In the genomic region with DNA sequence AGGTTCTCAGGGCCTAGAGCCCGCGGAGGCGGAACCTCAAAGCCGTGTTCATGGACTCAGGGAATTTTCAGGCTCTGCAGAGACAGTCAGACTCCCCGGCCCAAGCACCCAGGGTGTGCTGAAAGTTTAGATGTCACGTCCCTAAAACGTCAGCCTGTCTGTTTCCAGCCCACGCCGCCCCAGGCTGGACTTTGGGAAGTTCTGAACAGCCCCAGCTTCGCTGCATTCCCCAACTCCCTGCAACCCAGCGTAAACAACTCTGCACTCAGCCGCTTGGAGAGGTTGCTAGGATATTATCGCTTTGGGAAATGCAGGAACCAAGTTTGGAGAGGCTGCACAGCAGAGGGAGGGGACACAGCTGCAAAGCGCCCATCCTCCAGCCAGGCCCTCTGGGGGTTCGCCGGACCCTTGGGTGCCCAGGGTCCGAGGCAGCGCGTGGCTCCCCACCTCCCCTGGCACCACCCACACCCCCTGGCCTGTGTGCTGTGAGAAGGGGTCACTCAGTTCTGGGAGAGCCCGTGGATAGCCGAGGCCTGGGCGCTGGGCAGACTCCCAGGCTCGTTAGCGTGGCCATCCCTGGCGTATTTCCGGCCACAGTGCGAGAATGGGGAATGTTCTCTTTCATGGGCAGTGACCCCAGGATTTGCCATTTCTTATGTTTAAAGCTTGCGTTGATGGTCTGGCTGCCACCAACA, we compare ENCODE assay signal across 12 cellular contexts.
A peak's percentile ranks its signal among the peaks of the same experiment; 100 is the strongest.
DNase-seq lines count a peak whose midpoint lies in the region; TF ChIP-seq lines count a peak whose summit lies in the region.
"Had no signal": no experiment of that assay in that cellular context is flagged by ENCODE, and none has a peak within 500 bp of the region (broad histone marks: within the 10 kb centered on the region; RNA-seq: fewer than 3 reads in every experiment).

No MANE protein-coding gene starts in this region.

- peak overlapping the region; percentile 23 for H3K4me2 ChIP-seq in hepatocyte

- DNase-seq in AG04450 (ENCODE audit: low read depth, low spot score) (no peak), astrocyte of the spinal cord (ENCODE audit: low read depth, low spot score) (peak; percentile 8), hepatocyte (ENCODE audit: low spot score) (peak; percentile 72), putamen (ENCODE audit: low spot score) (peak; percentile 4), GM13977 (ENCODE audit: low spot score) (no peak), GM20000 (ENCODE audit: low spot score) (no peak), KBM-7 (no peak), kidney tubule cell (ENCODE audit: low spot score) (no peak)
- DNase-seq: activated CD4-positive, alpha-beta T cell treated with anti-CD3 and anti-CD28 coated beads for 1 hour; effector memory CD4-positive, alpha-beta T cell; SIG-M5 had no signal

- H3K9me3 ChIP-seq in AG04450 (ENCODE audit: control insufficient read depth, insufficient read depth, low read length) (no peaks in the 10 kb centered on the region), hepatocyte (ENCODE audit: low read depth) (no peaks in the 10 kb centered on the region)

- in situ Hi-C loops in astrocyte of the spinal cord (cut with HindIII; ENCODE audit: low sequenced_read_pairs) = no loop called here
- in situ Hi-C loops in GM13977 (cut with MboI; ENCODE audit: low pct_unique_long_range_greater_than_20kb, low sequenced_read_pairs, unreplicated experiment) = no loop called here
- in situ Hi-C loops in KBM-7 (cut with MboI; ENCODE audit: low pct_unique_long_range_greater_than_20kb, low sequenced_read_pairs) = no loop called here

- no peak overlapping the region for H2AFZ ChIP-seq in hepatocyte

- peaks cover 9% of the 10 kb centered on the region for H3K4me1 ChIP-seq in hepatocyte (ENCODE audit: insufficient read depth)

- H3K4me3 ChIP-seq in AG04450 (ENCODE audit: low read depth, low read length) (peak overlapping the region; percentile 10; the same call in 1 of the 2 replicates), astrocyte of the spinal cord (ENCODE audit: low read depth, low read length) (no peak overlapping the region), hepatocyte (no peak overlapping the region)
- H3K4me3 ChIP-seq: skin epidermis had no signal

- H3K27ac ChIP-seq in AG04450 (ENCODE audit: low read depth, low read length) = peak overlapping the region; percentile 68
- peak overlapping the region; percentile 72 for H3K27ac ChIP-seq in hepatocyte

- POLR2A ChIA-PET in AG04450 (lab: Yijun Ruan, JAX) = interaction anchor here (1.0 kb wide), 1 partner anchor 18 kb away, joined by 3 read pairs; no protein-coding TSS in a partner anchor

- TF ChIP-seq CTCF in AG04450 (IDR thresholded peaks at IDR 0.05; ENCODE audit: low read depth, low read length) = no peak
- TF ChIP-seq CTCF in astrocyte of the spinal cord (IDR thresholded peaks at IDR 0.05; ENCODE audit: low read depth, low read length) = no peak
- no peak for TF ChIP-seq CTCF in hepatocyte (IDR thresholded peaks at IDR 0.05; ENCODE audit: poor library complexity)
- no peak for TF ChIP-seq CTCF in GM13977 (IDR thresholded peaks at IDR 0.05; ENCODE audit: extremely low read depth, insufficient read depth, missing control alignments)
- no peak for TF ChIP-seq CTCF in GM20000 (IDR thresholded peaks at IDR 0.05; ENCODE audit: extremely low read depth, missing control alignments)

- WGBS in hepatocyte (ENCODE audit: low lambda C conversion rate, missing lambda C conversion rate) = 42% methylated on average over 28 of the region's 28 CpGs

- no peaks in the 10 kb centered on the region for H3K79me2 ChIP-seq in hepatocyte

- H3K9me2 ChIP-seq in hepatocyte (replicated peaks; ENCODE audit: insufficient read depth) = no peaks in the 10 kb centered on the region

- no peaks in the 10 kb centered on the region for H3K36me3 ChIP-seq in hepatocyte (replicated peaks; ENCODE audit: insufficient read depth, low read depth)

- CTCF ChIA-PET in AG04450 (lab: Charles Lee) = interaction anchor here (0.6 kb wide), 1 partner anchor 25 kb away, joined by 5 read pairs; no protein-coding TSS in a partner anchor

- peaks cover 3% of the 10 kb centered on the region for H3K27me3 ChIP-seq in AG04450 (ENCODE audit: control insufficient read depth, insufficient read depth, low read length)
- H3K27me3 ChIP-seq in hepatocyte = no peaks in the 10 kb centered on the region

- H4K20me1 ChIP-seq in hepatocyte (ENCODE audit: insufficient read depth, poor library complexity, severe bottlenecking) = no peaks in the 10 kb centered on the region

Comparison
In these comparisons a context has a peak if more than half of its experiments do, and no peak if none do; other contexts are left out.
1. DNase-seq: peak in astrocyte of the spinal cord (single experiment), hepatocyte (single experiment) and putamen (single experiment); none in AG04450 (single experiment), GM13977 (single experiment), GM20000 (single experiment), KBM-7 (single experiment) and kidney tubule cell (single experiment).